Comparison of ENCODE assay signal across 10 cellular contexts in the genomic region with DNA sequence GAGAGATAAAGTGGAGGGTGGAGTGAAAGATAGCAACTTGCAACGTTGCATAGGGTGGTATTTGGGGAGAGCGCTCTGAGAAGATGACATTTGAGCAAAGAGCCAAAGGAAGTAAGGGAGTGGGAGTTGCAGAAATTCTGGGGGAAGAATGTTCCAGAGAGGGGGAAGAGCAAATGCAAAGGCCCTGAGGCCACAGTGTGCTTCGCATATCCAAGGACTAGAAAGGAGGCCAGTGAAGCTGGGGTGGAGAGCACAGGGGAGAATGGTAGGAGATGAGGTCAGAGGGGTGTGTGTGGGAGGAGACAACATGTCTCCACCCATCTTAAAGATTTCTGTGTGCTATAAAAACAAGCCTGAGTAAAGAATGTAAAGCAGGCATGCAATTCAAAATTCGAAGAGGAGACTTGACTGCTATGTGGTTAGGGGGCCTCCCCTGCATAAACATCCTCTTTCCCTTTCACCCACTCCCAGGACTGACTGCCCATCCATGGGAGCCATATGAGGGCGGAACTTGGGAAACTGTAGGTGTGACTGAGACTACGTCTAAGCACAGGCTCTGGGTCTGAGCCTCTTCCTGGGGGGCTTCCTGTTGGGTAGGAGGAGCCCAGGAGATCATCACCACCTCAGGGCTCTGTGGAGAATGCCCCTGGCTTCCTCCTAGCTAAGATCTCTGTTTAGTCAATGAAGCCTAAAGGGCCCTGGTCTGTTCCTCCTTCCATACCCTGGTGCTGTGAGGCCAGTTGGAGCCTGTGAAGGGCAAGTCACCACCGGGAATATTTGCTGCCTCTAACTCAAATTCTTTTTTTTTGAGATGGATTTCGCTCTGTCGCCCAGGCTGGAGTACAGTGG. TPM values are rescaled to one million over a fixed set of nuclear protein-coding genes. Genes with fewer than 3 reads are reported as not detected.
A peak's percentile ranks its signal among the peaks of the same experiment; 100 is the strongest.
DNase-seq lines count a peak whose midpoint lies in the region; ATAC-seq and TF ChIP-seq lines count a peak whose summit lies in the region.
"Had no signal": no experiment of that assay in that cellular context is flagged by ENCODE, and none has a peak within 500 bp of the region (broad histone marks: within the 10 kb centered on the region; RNA-seq: fewer than 3 reads in every experiment).

No MANE protein-coding gene starts in this region.

- H3K9ac ChIP-seq in HUES48 (ENCODE audit: low read depth, low read length): 0 out of 2 replicates have a peak overlapping the region, but pooled peaks have one; percentile 20

- no peaks in the 10 kb centered on the region for H3K9me3 ChIP-seq in HUES48 (ENCODE audit: control insufficient read depth, insufficient read depth, low read length)

- H3K4me3 ChIP-seq in HUES48 (ENCODE audit: low read depth, low read length): no peak overlapping the region

- no peaks in the 10 kb centered on the region for H3K27me3 ChIP-seq in HUES48 (ENCODE audit: control insufficient read depth, insufficient read depth, low read length)

- ATAC-seq in esophagus mucosa (no peak), left ventricle myocardium superior (no peak)

- peak; percentile 88 for DNase-seq in Caki2 (ENCODE audit: low read depth)
- peak; percentile 89 for DNase-seq in amniotic epithelial cell (ENCODE audit: low read depth)
- DNase-seq in mesothelial cell of epicardium (ENCODE audit: low spot score in 2 of 2, unreplicated experiment in 2 of 2): no peak
- no peak for DNase-seq in GM19240 (ENCODE audit: insufficient read length, low spot score)
- DNase-seq in progenitor cell of endocrine pancreas (ENCODE audit: low spot score, unreplicated experiment): no peak
- DNase-seq in left ventricle myocardium superior: no peak
- DNase-seq: NCI-H524 treated with DMSO at 0.1 percent for 48 hours; stimulated activated CD4-positive, alpha-beta T cell treated with anti-CD3 and anti-CD28 coated beads, Interleukin-15, amount 100 ng/mL, for 24 hours had no signal

- intact Hi-C loops in left ventricle myocardium superior (cut with micrococcal nuclease): no loop called here

- no peaks in the 10 kb centered on the region for H3K9me3 Mint-ChIP-seq in mesothelial cell of epicardium
- no peaks in the 10 kb centered on the region for H3K9me3 Mint-ChIP-seq in progenitor cell of endocrine pancreas (ENCODE audit: low read depth)

- H3K27me3 Mint-ChIP-seq in mesothelial cell of epicardium (ENCODE audit: low read depth) (no peaks in the 10 kb centered on the region), progenitor cell of endocrine pancreas (peaks cover 12% of the 10 kb centered on the region)

- H3K4me1 Mint-ChIP-seq in mesothelial cell of epicardium (peaks cover 43% of the 10 kb centered on the region), progenitor cell of endocrine pancreas (ENCODE audit: low read depth) (peaks cover 12% of the 10 kb centered on the region)

- peaks cover 3% of the 10 kb centered on the region for H3K36me3 Mint-ChIP-seq in mesothelial cell of epicardium
- no peaks in the 10 kb centered on the region for H3K36me3 Mint-ChIP-seq in progenitor cell of endocrine pancreas (ENCODE audit: insufficient read depth)

- TF ChIP-seq CTCF in mesothelial cell of epicardium (IDR thresholded peaks at IDR 0.05; ENCODE audit: unreplicated experiment): no peak
- no peak for TF ChIP-seq CTCF in progenitor cell of endocrine pancreas (IDR thresholded peaks at IDR 0.05; ENCODE audit: unreplicated experiment)

- H3K4me3 Mint-ChIP-seq in mesothelial cell of epicardium (no peak overlapping the region), progenitor cell of endocrine pancreas (ENCODE audit: low read depth) (no peak overlapping the region)

- peaks cover 31% of the 10 kb centered on the region for H3K4me1 ChIP-seq in HUES48 (ENCODE audit: control insufficient read depth, insufficient read depth, low read length)

- in situ Hi-C loops in Caki2 (cut with HindIII; ENCODE audit: low pct_unique_long_range_greater_than_20kb, low sequenced_read_pairs): no loop called here

- no peaks in the 10 kb centered on the region for H3K36me3 ChIP-seq in HUES48 (ENCODE audit: control insufficient read depth, insufficient read depth, low read length)

- H3K27ac Mint-ChIP-seq in mesothelial cell of epicardium (peak overlapping the region; percentile 98), progenitor cell of endocrine pancreas (no peak overlapping the region)

- peak overlapping the region; percentile 72 for H3K27ac ChIP-seq in HUES48 (ENCODE audit: low read depth, low read length)

RNA-seq across cellular contexts. Expression of a gene that starts 2.9 kb away (rescaled TPM):
- total RNA-seq in Caki2 (2014; rRNA removed; shearing (Covaris generic); ENCODE audit: low replicate concordance): 27.3 and 29.5 TPM in 2 replicates
- 135 to 136 TPM (median 135 TPM) in 3 replicates for total RNA-seq in mesothelial cell of epicardium
- total RNA-seq in esophagus mucosa: 56.8 TPM
- total RNA-seq in progenitor cell of endocrine pancreas: 90.4 TPM in 2 replicates
- 358 TPM for total RNA-seq in left ventricle myocardium superior

Comparison
In these comparisons a context has a peak if more than half of its experiments do, and no peak if none do; other contexts are left out.
1. DNase-seq: peak in Caki2 (single experiment) and amniotic epithelial cell (single experiment); none in mesothelial cell of epicardium (0 of 2), GM19240 (single experiment), progenitor cell of endocrine pancreas (single experiment) and left ventricle myocardium superior (single experiment).